15 cellular contexts compared by ENCODE assay signal in genomic region chr3:130345487-130346079, GRCh38. TPM values are rescaled to one million over a fixed set of nuclear protein-coding genes. Genes with fewer than 3 reads are reported as not detected.
DNase-seq lines count a peak whose midpoint lies in the region; ATAC-seq and TF ChIP-seq lines count a peak whose summit lies in the region.
"Had no signal": no experiment of that assay in that cellular context is flagged by ENCODE, and none has a peak within 500 bp of the region (broad histone marks: within the 10 kb centered on the region; RNA-seq: fewer than 3 reads in every experiment).

TSS of gene COL6A5 (plus strand) at chr3:130345672. CDS start at chr3:130373639, 27,967 bp downstream.

- H3K27ac ChIP-seq in heart left ventricle, result no peak within 1 kb of the TSS
- H3K27ac ChIP-seq in upper lobe of left lung, result peak within 1 kb of the TSS in 1 of 4 donors; percentile 18
- H3K27ac ChIP-seq: epithelial cell of prostate, psoas muscle had no signal

- H3K9me3 ChIP-seq in heart left ventricle (peaks cover 0 to 3% (median 0%) of the 10 kb centered on the region in 12 donors), upper lobe of left lung (no peaks in the 10 kb centered on the region)

- DNase-seq in Right ventricle myocardium inferior (ENCODE audit: missing footprints) (peak; percentile 56), heart left ventricle (no peak), choroid plexus epithelial cell (ENCODE audit: low read depth) (peak; percentile 28), inferior parietal cortex (ENCODE audit: extremely low spot score) (peak; percentile 5), upper lobe of left lung (peak in 1 of 2 donors; percentile 62), SKM-1 treated with dmso at 0.1 percent for 144 hours (lab: John Stamatoyannopoulos, UW; ENCODE audit: unreplicated experiment) (no peak)
- DNase-seq: activated CD8-positive, alpha-beta memory T cell treated with anti-CD3 and anti-CD28 coated beads, Interleukin-2, amount 50 U/mL, for 48 hours; amygdala; kidney glomerular epithelial cell; NCI-H1930; PC-3; psoas muscle had no signal

- TF ChIP-seq CTCF in heart left ventricle (IDR thresholded peaks at IDR 0.05) (no peak), choroid plexus epithelial cell (conservative IDR thresholded peaks at IDR 0.05; ENCODE audit: low read depth, low read length) (no peak), upper lobe of left lung (IDR thresholded peaks at IDR 0.05) (no peak)

- H3K27me3 ChIP-seq in heart left ventricle, result peaks cover 0 to 56% (median 16%) of the 10 kb centered on the region in 9 donors
- H3K27me3 ChIP-seq in upper lobe of left lung, result peaks cover 0 to 4% (median 1%) of the 10 kb centered on the region in 4 donors

- H3K4me1 ChIP-seq in heart left ventricle (peaks cover 0 to 9% (median 0%) of the 10 kb centered on the region in 12 donors), upper lobe of left lung (peaks cover 0 to 7% (median 0%) of the 10 kb centered on the region in 4 donors)
- H3K4me1 ChIP-seq: psoas muscle had no signal

- intact Hi-C loops in Right ventricle myocardium inferior (cut with DNase I) (no loop called here), heart left ventricle (cut with DNase I) (no loop called here)

- no peak for TF ChIP-seq POLR2A in heart left ventricle (IDR thresholded peaks at IDR 0.05)
- no peak for TF ChIP-seq POLR2A in upper lobe of left lung (IDR thresholded peaks at IDR 0.05)

- no peak for ATAC-seq in Right ventricle myocardium inferior
- no peak for ATAC-seq in heart left ventricle
- ATAC-seq in upper lobe of left lung (ENCODE audit: low FRiP score in 2 of 2), result no peak
- ATAC-seq in HG02610 (IDR thresholded peaks at IDR 0.05; ENCODE audit: unreplicated experiment), result no peak
- no peak for ATAC-seq in GM18498 (IDR thresholded peaks at IDR 0.05; ENCODE audit: unreplicated experiment)
- ATAC-seq: PC-3, psoas muscle had no signal

- H3K36me3 ChIP-seq in heart left ventricle (no peaks in the 10 kb centered on the region), upper lobe of left lung (no peaks in the 10 kb centered on the region)

- peak within 1 kb of the TSS in 1 of 12 donors; percentile 18 for H3K4me3 ChIP-seq in heart left ventricle
- H3K4me3 ChIP-seq in choroid plexus epithelial cell (ENCODE audit: low read depth, low read length), result no peak within 1 kb of the TSS
- peak within 1 kb of the TSS in 3 of 4 donors; percentile 9 to 29 (median 24) for H3K4me3 ChIP-seq in upper lobe of left lung
- H3K4me3 ChIP-seq: psoas muscle had no signal

- 2 to 5% (median 3%) methylated on average over 14 to 41 of the region's 41 CpGs for WGBS in heart left ventricle, 4 donors
- WGBS in upper lobe of left lung, 2 donors, result 3 to 9% methylated on average over 9 to 37 of the region's 41 CpGs

- no peak for TF ChIP-seq EP300 in upper lobe of left lung (IDR thresholded peaks at IDR 0.05)

RNA-seq across cellular contexts. Expression of gene COL6A5, which starts in this region (rescaled TPM):
- total RNA-seq in Right ventricle myocardium inferior (not detected), heart left ventricle (under 1 TPM in 2 of 9 donors, not detected in 7; 0.03 to 0.14 TPM), upper lobe of left lung (1 to 10 TPM; 1.7 to 6.1 (median 3.9) TPM)
- not detected for polyA plus RNA-seq in heart left ventricle
- total RNA-seq: PC-3, psoas muscle had no signal
- polyA plus RNA-seq: psoas muscle had no signal

Comparison
In these comparisons a context has a peak if more than half of its experiments do, and no peak if none do; other contexts are left out.
1. Peak in DNase-seq in Right ventricle myocardium inferior; RNA of the gene not detected or under 1 TPM.
2. DNase-seq: peak in choroid plexus epithelial cell (single experiment) and inferior parietal cortex (single experiment); none in heart left ventricle (0 of 5) and SKM-1 treated with dmso at 0.1 percent for 144 hours (single experiment).